23 cellular contexts compared by ENCODE assay signal in the genomic region with DNA sequence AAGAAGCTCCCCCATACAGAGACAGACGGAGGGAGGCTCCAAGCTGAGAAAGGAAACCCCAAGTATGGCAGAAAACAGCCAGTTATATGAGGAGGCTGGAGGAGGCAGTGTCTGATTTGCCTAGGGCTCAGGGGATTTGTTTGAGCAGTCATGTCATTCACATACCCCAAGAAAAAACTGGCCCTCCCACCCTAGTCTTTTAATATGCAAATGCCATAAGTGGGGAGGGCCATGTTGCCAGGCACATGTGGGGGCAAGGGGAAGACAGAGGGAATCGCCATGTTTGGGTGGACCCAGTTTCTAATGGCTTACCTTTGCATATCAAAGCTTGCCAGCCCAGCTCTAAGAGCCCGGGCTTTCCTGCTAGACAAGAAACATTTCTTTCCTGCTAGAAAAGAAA.
"Had no signal": no experiment of that assay in that cellular context is flagged by ENCODE, and none has a peak within 500 bp of the region (broad histone marks: within the 10 kb centered on the region; RNA-seq: fewer than 3 reads in every experiment).

No MANE protein-coding gene starts in this region.

- H3K27me3 ChIP-seq: esophagus muscularis mucosa, hepatocyte, pancreas, thyroid gland had no signal

- H3K27ac ChIP-seq: esophagus muscularis mucosa, hepatocyte, pancreas, thyroid gland, WERI-Rb-1 had no signal

- FAIRE-seq: astrocyte, pancreas, TTC549 had no signal

- ATAC-seq: activated naive CD4-positive, alpha-beta T cell treated with anti-CD3 and anti-CD28 coated beads, Interleukin-2, amount 50 U/mL, for 72 hours; activated T-helper 17 cell treated with anti-CD3 and anti-CD28 coated beads, Interleukin-2, amount 50 U/mL, for 72 hours; effector memory CD8-positive, alpha-beta T cell; left lobe of liver; natural killer cell treated with Interleukin-12 subunit alpha and Interleukin-12 subunit beta and Interleukin-15 and Interleukin-18, amount 100 ng/mL, for 72 hours; pancreas; right cardiac atrium had no signal

- H3K4me3 ChIP-seq: esophagus muscularis mucosa, hepatocyte, pancreas, thyroid gland had no signal

- H3K4me1 ChIP-seq: esophagus muscularis mucosa, pancreas, thyroid gland had no signal

- H2AFZ ChIP-seq: hepatocyte had no signal

- DNase-seq: activated CD4-positive, alpha-beta T cell treated with anti-CD3 and anti-CD28 coated beads for 1 hour; activated CD8-positive, alpha-beta memory T cell treated with anti-CD3 and anti-CD28 coated beads for 24 hours; activated CD8-positive, alpha-beta memory T cell treated with anti-CD3 and anti-CD28 coated beads, Interleukin-2, amount 50 U/mL, for 4 hours; activated T-cell treated with anti-CD3 and anti-CD28 coated beads, Interleukin-2, amount 50 U/mL, for 24 hours; central memory CD4-positive, alpha-beta T cell; effector memory CD8-positive, alpha-beta T cell; glutamatergic neuron; immature natural killer cell; pancreas; right cardiac atrium; stimulated activated CD4-positive, alpha-beta T cell treated with anti-CD3 and anti-CD28 coated beads, Interleukin-4, amount 100 ng/mL, for 4 hours; substantia nigra; T-helper 1 cell; thyroid gland; WERI-Rb-1 had no signal

- H3K79me2 ChIP-seq: hepatocyte had no signal

- H3K36me3 ChIP-seq: esophagus muscularis mucosa, pancreas, thyroid gland, WERI-Rb-1 had no signal

- H3K4me2 ChIP-seq: hepatocyte had no signal

- H3K9me3 ChIP-seq: esophagus muscularis mucosa, pancreas, thyroid gland had no signal
